29 cellular contexts compared by ENCODE assay signal in the genomic region with DNA sequence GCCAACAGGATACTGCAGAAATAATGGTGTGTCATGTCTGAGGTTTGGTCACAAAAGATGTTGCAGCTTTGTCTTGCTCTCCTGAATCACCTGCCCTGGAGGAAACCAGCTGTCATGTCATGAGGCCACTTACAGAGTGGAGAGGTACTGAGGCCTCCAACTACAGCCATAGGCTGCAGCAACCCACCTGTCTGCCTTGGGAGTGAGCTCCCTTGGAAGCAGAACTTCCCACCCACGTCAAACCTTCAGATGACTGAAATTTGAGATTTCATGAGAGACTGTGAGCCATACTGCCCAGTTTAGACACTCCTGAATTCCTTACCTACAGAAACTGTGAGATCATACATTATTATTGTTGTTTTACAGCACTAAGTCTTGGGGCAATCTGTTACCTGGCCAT.
DNase-seq lines count a peak whose midpoint lies in the region; ATAC-seq and TF ChIP-seq lines count a peak whose summit lies in the region.
"Had no signal": no experiment of that assay in that cellular context is flagged by ENCODE, and none has a peak within 500 bp of the region (broad histone marks: within the 10 kb centered on the region; RNA-seq: fewer than 3 reads in every experiment).

No MANE protein-coding gene starts in this region.

- in situ Hi-C loops in brain microvascular endothelial cell (cut with HindIII; ENCODE audit: low pct_ligation_motif_present, low sequenced_read_pairs): no loop called here

- H3K9me3 ChIP-seq in smooth muscle cell (replicated peaks; ENCODE audit: low read depth): no peaks in the 10 kb centered on the region
- H3K9me3 ChIP-seq: body of pancreas, esophagus squamous epithelium, gastrocnemius medialis, neutrophil, psoas muscle, sigmoid colon, thoracic aorta had no signal

- peak overlapping the region; percentile 83 for H3K9ac ChIP-seq in smooth muscle cell (ENCODE audit: low read depth)

- H3K4me3 ChIP-seq in brain microvascular endothelial cell (ENCODE audit: low read depth, low read length) (no peak overlapping the region), smooth muscle cell (peak overlapping the region; percentile 4)
- H3K4me3 ChIP-seq: body of pancreas, esophagus squamous epithelium, gastrocnemius medialis, GM12878, psoas muscle, sigmoid colon, thoracic aorta had no signal

- 85% methylated on average over 1 of the region's 1 CpG for WGBS in smooth muscle cell (ENCODE audit: low lambda C conversion rate)

- H3K27me3 Mint-ChIP-seq in activated T-helper 1 cell treated with anti-CD3 and anti-CD28 coated beads, Interleukin-12 subunit alpha, Interleukin-12 subunit beta, Interleukin-2, Interleukin-4 antibody, amounts not matched to agents 30 ng/mL and 10 ng/mL and 1 ng/mL, durations not matched to agents 14 hours and 24 hours and 36 hours (ENCODE audit: insufficient read depth): peaks cover 2% of the 10 kb centered on the region

- H3K36me3 Mint-ChIP-seq in activated T-helper 1 cell treated with anti-CD3 and anti-CD28 coated beads, Interleukin-12 subunit alpha, Interleukin-12 subunit beta, Interleukin-2, Interleukin-4 antibody, amounts not matched to agents 30 ng/mL and 10 ng/mL and 1 ng/mL, durations not matched to agents 14 hours and 24 hours and 36 hours (ENCODE audit: low read depth): peaks cover 2% of the 10 kb centered on the region
- H3K36me3 Mint-ChIP-seq: activated naive CD8-positive, alpha-beta T cell treated with anti-CD3 and anti-CD28 coated beads for 36 hours; CD14-positive monocyte had no signal

- H3K36me3 ChIP-seq in brain microvascular endothelial cell (replicated peaks) (no peaks in the 10 kb centered on the region), smooth muscle cell (ENCODE audit: low read depth) (no peaks in the 10 kb centered on the region)
- H3K36me3 ChIP-seq: esophagus squamous epithelium, gastrocnemius medialis, neutrophil, sigmoid colon, thoracic aorta had no signal

- TF ChIP-seq CTCF in brain microvascular endothelial cell (IDR thresholded peaks at IDR 0.05; ENCODE audit: low read depth, low read length, missing control alignments) (no peak), foreskin keratinocyte (conservative IDR thresholded peaks at IDR 0.05) (no peak), smooth muscle cell (IDR thresholded peaks at IDR 0.05; ENCODE audit: borderline replicate concordance, insufficient read depth, poor library complexity, severe bottlenecking) (no peak)

- H3K4me2 ChIP-seq in smooth muscle cell: peak overlapping the region; percentile 3

- H3K9me3 Mint-ChIP-seq in activated T-helper 1 cell treated with anti-CD3 and anti-CD28 coated beads, Interleukin-12 subunit alpha, Interleukin-12 subunit beta, Interleukin-2, Interleukin-4 antibody, amounts not matched to agents 30 ng/mL and 10 ng/mL and 1 ng/mL, durations not matched to agents 14 hours and 24 hours and 36 hours: peaks cover 7% of the 10 kb centered on the region

- H2AFZ ChIP-seq in smooth muscle cell (ENCODE audit: low read depth): no peak overlapping the region

- H3F3A ChIP-seq in smooth muscle cell (ENCODE audit: low read depth): no peaks in the 10 kb centered on the region

- no peaks in the 10 kb centered on the region for H3K4me1 Mint-ChIP-seq in activated T-helper 1 cell treated with anti-CD3 and anti-CD28 coated beads, Interleukin-12 subunit alpha, Interleukin-12 subunit beta, Interleukin-2, Interleukin-4 antibody, amounts not matched to agents 30 ng/mL and 10 ng/mL and 1 ng/mL, durations not matched to agents 14 hours and 24 hours and 36 hours (ENCODE audit: low read depth)
- H3K4me1 Mint-ChIP-seq: activated naive CD8-positive, alpha-beta T cell treated with anti-CD3 and anti-CD28 coated beads for 36 hours had no signal

- peak; percentile 4 for DNase-seq in M059J (ENCODE audit: low read depth)
- DNase-seq in brain microvascular endothelial cell: peak; percentile 30
- peak; percentile 98 to 99 for DNase-seq in foreskin keratinocyte
- DNase-seq in smooth muscle cell (lab: John Stamatoyannopoulos, UW; ENCODE audit: unreplicated experiment): no peak
- no peak for DNase-seq in stimulated activated CD4-positive, alpha-beta T cell treated with anti-CD3 and anti-CD28 coated beads, Interleukin-4, amount 100 ng/mL, for 4 hours
- DNase-seq in NCI-H526 (lab: John Stamatoyannopoulos, UW): no peak
- DNase-seq in activated T-helper 1 cell treated with anti-CD3 and anti-CD28 coated beads, Interleukin-12 subunit alpha, Interleukin-12 subunit beta, Interleukin-2, Interleukin-4 antibody, amounts not matched to agents 30 ng/mL and 10 ng/mL and 1 ng/mL, durations not matched to agents 14 hours and 24 hours and 36 hours (ENCODE audit: low spot score): no peak
- no peak for DNase-seq in AML-193 (lab: John Stamatoyannopoulos, UW)
- DNase-seq: activated effector memory CD4-positive, alpha-beta T cell treated with Interleukin-2 at 50 U/mL for 16 hours; activated naive CD8-positive, alpha-beta T cell treated with anti-CD3 and anti-CD28 coated beads for 36 hours; activated T-cell treated with anti-CD3 and anti-CD28 coated beads for 4 hours; body of pancreas; effector memory CD4-positive, alpha-beta T cell; esophagus squamous epithelium; gastrocnemius medialis; GOT3; left colon; mesenchymal stem cell; NCI-H1092 treated with DMSO at 0.1 percent for 48 hours; NCI-H187; NCI-H2171 treated with DMSO at 0.1 percent for 48 hours; NCI-H524 treated with DMSO at 0.1 percent for 48 hours; psoas muscle; sigmoid colon; stimulated activated naive CD8-positive, alpha-beta T cell treated with anti-CD3 and anti-CD28 coated beads, Interleukin-15, Interleukin-2, amounts not matched to agents 100 U/mL and 50 U/mL, for 24 hours had no signal

- no peak overlapping the region for H3K4me3 Mint-ChIP-seq in activated T-helper 1 cell treated with anti-CD3 and anti-CD28 coated beads, Interleukin-12 subunit alpha, Interleukin-12 subunit beta, Interleukin-2, Interleukin-4 antibody, amounts not matched to agents 30 ng/mL and 10 ng/mL and 1 ng/mL, durations not matched to agents 14 hours and 24 hours and 36 hours
- H3K4me3 Mint-ChIP-seq: activated naive CD8-positive, alpha-beta T cell treated with anti-CD3 and anti-CD28 coated beads for 36 hours; CD14-positive monocyte had no signal

- no peaks in the 10 kb centered on the region for H4K20me1 ChIP-seq in smooth muscle cell (ENCODE audit: low read depth)

- ATAC-seq in foreskin keratinocyte: peak; percentile 97
- ATAC-seq: body of pancreas; gastrocnemius medialis; GM12878; left colon; psoas muscle; stimulated activated naive CD8-positive, alpha-beta T cell treated with anti-CD3 and anti-CD28 coated beads, Interleukin-15, Interleukin-2, amounts not matched to agents 100 U/mL and 50 U/mL, for 24 hours had no signal

- H3K27ac ChIP-seq in brain microvascular endothelial cell (no peak overlapping the region), foreskin keratinocyte (peak overlapping the region; percentile 97), smooth muscle cell (ENCODE audit: low read depth) (peak overlapping the region; percentile 96)
- H3K27ac ChIP-seq: body of pancreas, esophagus squamous epithelium, gastrocnemius medialis, neutrophil, psoas muscle, sigmoid colon, thoracic aorta had no signal

- H3K27ac Mint-ChIP-seq in activated T-helper 1 cell treated with anti-CD3 and anti-CD28 coated beads, Interleukin-12 subunit alpha, Interleukin-12 subunit beta, Interleukin-2, Interleukin-4 antibody, amounts not matched to agents 30 ng/mL and 10 ng/mL and 1 ng/mL, durations not matched to agents 14 hours and 24 hours and 36 hours: no peak overlapping the region
- H3K27ac Mint-ChIP-seq: activated naive CD8-positive, alpha-beta T cell treated with anti-CD3 and anti-CD28 coated beads for 36 hours; CD14-positive monocyte had no signal

- H3K4me1 ChIP-seq in foreskin keratinocyte: peaks cover 26% of the 10 kb centered on the region
- H3K4me1 ChIP-seq in smooth muscle cell (ENCODE audit: low read depth): peaks cover 15% of the 10 kb centered on the region
- H3K4me1 ChIP-seq: body of pancreas, gastrocnemius medialis, psoas muscle, sigmoid colon had no signal

- H3K79me2 ChIP-seq in smooth muscle cell (ENCODE audit: low read depth): no peaks in the 10 kb centered on the region

- intact Hi-C loops in activated T-helper 1 cell treated with anti-CD3 and anti-CD28 coated beads, Interleukin-12 subunit alpha, Interleukin-12 subunit beta, Interleukin-2, Interleukin-4 antibody, amounts not matched to agents 30 ng/mL and 10 ng/mL and 1 ng/mL, durations not matched to agents 14 hours and 24 hours and 36 hours (cut with micrococcal nuclease): no loop called here

- H3K27me3 ChIP-seq in brain microvascular endothelial cell (replicated peaks) (no peaks in the 10 kb centered on the region), foreskin keratinocyte (no peaks in the 10 kb centered on the region), smooth muscle cell (ENCODE audit: low read depth) (no peaks in the 10 kb centered on the region)
- H3K27me3 ChIP-seq: body of pancreas, esophagus squamous epithelium, gastrocnemius medialis, neutrophil had no signal

Comparison
In these comparisons a context has a peak if more than half of its experiments do, and no peak if none do; other contexts are left out.
1. DNase-seq: peak in M059J (single experiment), brain microvascular endothelial cell (single experiment) and foreskin keratinocyte (2 of 2); none in smooth muscle cell (single experiment), stimulated activated CD4-positive, alpha-beta T cell treated with anti-CD3 and anti-CD28 coated beads, Interleukin-4, amount 100 ng/mL, for 4 hours (0 of 2), NCI-H526 (0 of 2), activated T-helper 1 cell treated with anti-CD3 and anti-CD28 coated beads, Interleukin-12 subunit alpha, Interleukin-12 subunit beta, Interleukin-2, Interleukin-4 antibody, amounts not matched to agents 30 ng/mL and 10 ng/mL and 1 ng/mL, durations not matched to agents 14 hours and 24 hours and 36 hours (single experiment) and AML-193 (0 of 2).